ENCODE assay signal across 17 cellular contexts in genomic region chr11:18010271-18010670, GRCh38. TPM values are rescaled to one million over a fixed set of nuclear protein-coding genes. Genes with fewer than 3 reads are reported as not detected.
DNase-seq lines count a peak whose midpoint lies in the region; ATAC-seq and TF ChIP-seq lines count a peak whose summit lies in the region.
"Had no signal": no experiment of that assay in that cellular context is flagged by ENCODE, and none has a peak within 500 bp of the region (broad histone marks: within the 10 kb centered on the region; RNA-seq: fewer than 3 reads in every experiment).

No MANE protein-coding gene starts in this region.

- TF ChIP-seq CTCF in nephron (IDR thresholded peaks at IDR 0.05; ENCODE audit: unreplicated experiment in 3 of 3): no peak
- no peak for TF ChIP-seq CTCF in RWPE1 (conservative IDR thresholded peaks at IDR 0.05; ENCODE audit: low read depth)

- peaks cover 34% of the 10 kb centered on the region for H3K4me1 Mint-ChIP-seq in activated CD4-positive, alpha-beta T cell treated with anti-CD3 and anti-CD28 coated beads, Interleukin-2, amount 10 ng/mL, durations not matched to agents 24 days and 14 days
- H3K4me1 Mint-ChIP-seq in T-helper 17 cell: peaks cover 29% of the 10 kb centered on the region
- H3K4me1 Mint-ChIP-seq in nephron: peaks cover 13% of the 10 kb centered on the region

- CTCF ChIA-PET in RWPE1 (lab: Yijun Ruan, JAX): no interaction called here

- no peaks in the 10 kb centered on the region for H3K9me3 Mint-ChIP-seq in activated CD4-positive, alpha-beta T cell treated with anti-CD3 and anti-CD28 coated beads, Interleukin-2, amount 10 ng/mL, durations not matched to agents 24 days and 14 days
- H3K9me3 Mint-ChIP-seq in nephron: no peaks in the 10 kb centered on the region
- H3K9me3 Mint-ChIP-seq: GM23338 had no signal

- no peaks in the 10 kb centered on the region for H3K27me3 Mint-ChIP-seq in activated CD4-positive, alpha-beta T cell treated with anti-CD3 and anti-CD28 coated beads, Interleukin-2, amount 10 ng/mL, durations not matched to agents 24 days and 14 days
- H3K27me3 Mint-ChIP-seq in T-helper 17 cell: no peaks in the 10 kb centered on the region
- peaks cover 23% of the 10 kb centered on the region for H3K27me3 Mint-ChIP-seq in nephron (ENCODE audit: low read depth)

- H3K27ac ChIP-seq in RWPE1: no peak overlapping the region
- H3K27ac ChIP-seq: thyroid gland, VCaP had no signal

- peaks cover 10% of the 10 kb centered on the region for H3K36me3 Mint-ChIP-seq in activated CD4-positive, alpha-beta T cell treated with anti-CD3 and anti-CD28 coated beads, Interleukin-2, amount 10 ng/mL, durations not matched to agents 24 days and 14 days (ENCODE audit: low read depth)
- H3K36me3 Mint-ChIP-seq in T-helper 17 cell (ENCODE audit: low read depth) (peaks cover 3% of the 10 kb centered on the region), nephron (ENCODE audit: low read depth) (peaks cover 4% of the 10 kb centered on the region)

- no peaks in the 10 kb centered on the region for H3K9me3 ChIP-seq in T-helper 17 cell (ENCODE audit: control insufficient read depth, low read length, poor library complexity, severe bottlenecking)
- H3K9me3 ChIP-seq: thyroid gland had no signal

- ATAC-seq in T-helper 17 cell: no peak
- ATAC-seq in HG03135 (IDR thresholded peaks at IDR 0.05; ENCODE audit: unreplicated experiment): no peak
- ATAC-seq: GM23338, sciatic nerve had no signal

- no peak overlapping the region for H3K4me3 Mint-ChIP-seq in activated CD4-positive, alpha-beta T cell treated with anti-CD3 and anti-CD28 coated beads, Interleukin-2, amount 10 ng/mL, durations not matched to agents 24 days and 14 days
- H3K4me3 Mint-ChIP-seq in T-helper 17 cell: no peak overlapping the region
- peak overlapping the region; percentile 40 to 88 (median 78) for H3K4me3 Mint-ChIP-seq in nephron
- H3K4me3 Mint-ChIP-seq: GM23338 had no signal

- DNase-seq in activated CD4-positive, alpha-beta T cell treated with anti-CD3 and anti-CD28 coated beads for 4 hours: peak; percentile 2 to 20
- no peak for DNase-seq in activated CD4-positive, alpha-beta T cell treated with anti-CD3 and anti-CD28 coated beads, Interleukin-2, amount 10 ng/mL, durations not matched to agents 24 days and 14 days
- DNase-seq in HT-29 (ENCODE audit: low spot score) (peak; percentile 28), T-helper 17 cell (no peak), RWPE1 (ENCODE audit: low spot score) (no peak), T-helper 9 cell (no peak)
- DNase-seq: activated CD8-positive, alpha-beta memory T cell treated with anti-CD3 and anti-CD28 coated beads, Interleukin-2, amount 50 U/mL, for 4 hours; mammary epithelial cell; MV-4-11; NCI-H2171 treated with DMSO at 0.1 percent for 48 hours; stimulated activated CD4-positive, alpha-beta T cell treated with anti-CD3 and anti-CD28 coated beads, Interleukin-4, amount 100 ng/mL, for 1 hour; thyroid gland had no signal

- no peak overlapping the region for H3K27ac Mint-ChIP-seq in activated CD4-positive, alpha-beta T cell treated with anti-CD3 and anti-CD28 coated beads, Interleukin-2, amount 10 ng/mL, durations not matched to agents 24 days and 14 days
- peak overlapping the region; percentile 93 for H3K27ac Mint-ChIP-seq in T-helper 17 cell
- no peak overlapping the region for H3K27ac Mint-ChIP-seq in nephron
- H3K27ac Mint-ChIP-seq: GM23338 had no signal

- POLR2A ChIA-PET in RWPE1 (lab: Yijun Ruan, JAX; ENCODE audit: low non-redundant PET): no interaction called here

- intact Hi-C loops in activated CD4-positive, alpha-beta T cell treated with anti-CD3 and anti-CD28 coated beads, Interleukin-2, amount 10 ng/mL, durations not matched to agents 24 days and 14 days (cut with micrococcal nuclease): loop anchor here (2.0 to 10.0 kb wide), 4 partner anchors 17 to 735 kb away; partner anchors contain the start of gene NUCB2

RNA-seq across cellular contexts. Expression of gene SERGEF, which starts 2.6 kb away (rescaled TPM):
- total RNA-seq in activated CD4-positive, alpha-beta T cell treated with anti-CD3 and anti-CD28 coated beads, Interleukin-2, amount 10 ng/mL, durations not matched to agents 24 days and 14 days: 26.2 and 35.8 TPM in 2 replicates
- total RNA-seq in HT-29 (2014; rRNA removed; shearing (Covaris generic)): 26.0 and 30.9 TPM in 2 replicates
- 10 to 100 TPM; 34.6 to 39.8 TPM for total RNA-seq in T-helper 17 cell

RNA-seq across cellular contexts. Expression of gene TPH1, which starts 35.8 kb away (rescaled TPM):
- total RNA-seq in activated CD4-positive, alpha-beta T cell treated with anti-CD3 and anti-CD28 coated beads, Interleukin-2, amount 10 ng/mL, durations not matched to agents 24 days and 14 days: 0.36 and 0.56 TPM in 2 replicates
- total RNA-seq in HT-29 (2014; rRNA removed; shearing (Covaris generic)): 0.03 and 0.10 TPM in 2 replicates
- total RNA-seq in T-helper 17 cell: under 1 TPM; 0.47 to 0.73 TPM

Comparison
In these comparisons a context has a peak if more than half of its experiments do, and no peak if none do; other contexts are left out.
1. DNase-seq: peak in activated CD4-positive, alpha-beta T cell treated with anti-CD3 and anti-CD28 coated beads for 4 hours (2 of 2) and HT-29 (single experiment); none in activated CD4-positive, alpha-beta T cell treated with anti-CD3 and anti-CD28 coated beads, Interleukin-2, amount 10 ng/mL, durations not matched to agents 24 days and 14 days (single experiment), T-helper 17 cell (0 of 3), RWPE1 (single experiment) and T-helper 9 cell (single experiment).
2. H3K4me3 Mint-ChIP-seq: peak in nephron (3 of 3); none in activated CD4-positive, alpha-beta T cell treated with anti-CD3 and anti-CD28 coated beads, Interleukin-2, amount 10 ng/mL, durations not matched to agents 24 days and 14 days (single experiment) and T-helper 17 cell (single experiment).